Comparison of ENCODE assay signal across 21 cellular contexts in the genomic region with DNA sequence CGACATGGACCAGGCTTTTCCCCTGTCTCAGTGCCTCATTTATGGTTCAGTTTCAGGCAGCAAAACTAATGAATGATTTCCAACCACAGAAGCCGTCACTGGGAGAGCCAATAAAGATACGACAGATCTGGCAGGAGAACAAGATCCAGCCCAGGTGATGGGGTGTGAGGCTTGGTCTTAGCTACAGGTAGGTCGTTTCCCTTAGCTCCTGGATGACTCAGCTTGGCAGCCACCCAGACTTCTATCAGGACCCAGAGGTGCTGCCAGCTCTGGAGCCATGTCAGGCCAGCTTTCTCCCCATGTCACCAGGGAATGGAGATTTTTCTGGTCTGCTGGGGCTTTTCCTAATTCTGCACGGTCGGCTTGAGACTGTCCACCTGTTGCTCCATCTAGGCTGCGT. TPM values are rescaled to one million over a fixed set of nuclear protein-coding genes. Genes with fewer than 3 reads are reported as not detected.
A peak's percentile ranks its signal among the peaks of the same experiment; 100 is the strongest.
DNase-seq lines count a peak whose midpoint lies in the region; ATAC-seq, FAIRE-seq and TF ChIP-seq lines count a peak whose summit lies in the region.
"Had no signal": no experiment of that assay in that cellular context is flagged by ENCODE, and none has a peak within 500 bp of the region (broad histone marks: within the 10 kb centered on the region; RNA-seq: fewer than 3 reads in every experiment).

No MANE protein-coding gene starts in this region.

- no TSS peak for BruUV-seq in PC-3 (replicated peaks; lab: Mats Ljungman, UMichigan)

- H3K4me1 ChIP-seq in heart right ventricle = peaks cover 0 to 26% (median 16%) of the 10 kb centered on the region in 9 donors
- peaks cover 40% of the 10 kb centered on the region for H3K4me1 ChIP-seq in PC-3 (ENCODE audit: insufficient read depth, low read length)
- H3K4me1 ChIP-seq in kidney (ENCODE audit: control insufficient read depth in 1 of 2, insufficient read depth in 1 of 2, low read depth in 1 of 2, low read length in 2 of 2) = peaks cover 9 to 10% of the 10 kb centered on the region in 2 donors

- POLR2A ChIA-PET in PC-3 (lab: Charles Lee; ENCODE audit: unreplicated experiment) = no interaction called here
- POLR2A ChIA-PET in activated CD4-positive, alpha-beta T cell treated with anti-CD3 and anti-CD28 coated beads, Interleukin-2, amount 10 ng/mL, durations not matched to agents 7 days and 5 days (lab: Charles Lee) = interaction anchor here (0.5 to 0.7 kb wide), 3 partner anchors 39 to 1163 kb away, joined by 3 to 5 read pairs (median 3); no protein-coding TSS in a partner anchor

- no peak overlapping the region for H3K27ac Mint-ChIP-seq in activated CD4-positive, alpha-beta T cell treated with anti-CD3 and anti-CD28 coated beads, Interleukin-2, amount 10 ng/mL, durations not matched to agents 7 days and 5 days
- H3K27ac Mint-ChIP-seq: activated naive CD8-positive, alpha-beta T cell had no signal

- H3K4me1 Mint-ChIP-seq in activated CD4-positive, alpha-beta T cell treated with anti-CD3 and anti-CD28 coated beads, Interleukin-2, amount 10 ng/mL, durations not matched to agents 7 days and 5 days = no peaks in the 10 kb centered on the region

- TF ChIP-seq CTCF in heart right ventricle (IDR thresholded peaks at IDR 0.05) = no peak
- TF ChIP-seq CTCF in PC-3 (conservative IDR thresholded peaks at IDR 0.05; ENCODE audit: low read depth, low read length) = no peak
- no peak for TF ChIP-seq CTCF in kidney (IDR thresholded peaks at IDR 0.05; ENCODE audit: borderline replicate concordance, extremely low read depth, insufficient read depth)

- H4K20me1 ChIP-seq in PC-3 (ENCODE audit: low read length) = no peaks in the 10 kb centered on the region

- H3F3A ChIP-seq in PC-3 (ENCODE audit: low read length, unreplicated experiment) = peaks cover 6% of the 10 kb centered on the region

- H3K4me3 ChIP-seq in heart right ventricle = no peak overlapping the region
- no peak overlapping the region for H3K4me3 ChIP-seq in PC-3 (ENCODE audit: low read length)
- H3K4me3 ChIP-seq in kidney (ENCODE audit: low read length in 2 of 2) = no peak overlapping the region
- H3K4me3 ChIP-seq: K562, smooth muscle cell, vagina had no signal

- no peaks in the 10 kb centered on the region for H3K9me3 Mint-ChIP-seq in activated CD4-positive, alpha-beta T cell treated with anti-CD3 and anti-CD28 coated beads, Interleukin-2, amount 10 ng/mL, durations not matched to agents 7 days and 5 days

- H3K27me3 Mint-ChIP-seq in activated CD4-positive, alpha-beta T cell treated with anti-CD3 and anti-CD28 coated beads, Interleukin-2, amount 10 ng/mL, durations not matched to agents 7 days and 5 days = peaks cover 26% of the 10 kb centered on the region

- no peak overlapping the region for H3K4me3 Mint-ChIP-seq in activated CD4-positive, alpha-beta T cell treated with anti-CD3 and anti-CD28 coated beads, Interleukin-2, amount 10 ng/mL, durations not matched to agents 7 days and 5 days
- H3K4me3 Mint-ChIP-seq: activated naive CD8-positive, alpha-beta T cell had no signal

- H3K4me2 ChIP-seq in PC-3 (ENCODE audit: low read length) = 0 out of 2 replicates have a peak overlapping the region, but pooled peaks have one; percentile 3
- H3K4me2 ChIP-seq: smooth muscle cell had no signal

- H3K36me3 ChIP-seq in heart right ventricle = no peaks in the 10 kb centered on the region
- no peaks in the 10 kb centered on the region for H3K36me3 ChIP-seq in PC-3 (ENCODE audit: low read depth, low read length)
- no peaks in the 10 kb centered on the region for H3K36me3 ChIP-seq in kidney (ENCODE audit: control insufficient read depth in 1 of 2, insufficient read depth in 2 of 2, low read length in 2 of 2)
- H3K36me3 ChIP-seq: vagina had no signal

- ATAC-seq in left ventricle myocardium superior (no peak), heart right ventricle (no peak), PC-3 (no peak)
- ATAC-seq: left cardiac atrium had no signal

- H3K9me3 ChIP-seq in heart right ventricle = no peaks in the 10 kb centered on the region
- H3K9me3 ChIP-seq in PC-3 (ENCODE audit: low read length) = no peaks in the 10 kb centered on the region
- H3K9me3 ChIP-seq in kidney (ENCODE audit: control insufficient read depth in 1 of 2, low read length in 2 of 2) = no peaks in the 10 kb centered on the region
- H3K9me3 ChIP-seq: vagina had no signal

- WGBS in heart right ventricle, 2 donors = 43 to 51% methylated on average over 7 of the region's 7 CpGs

- no peak overlapping the region for H3K27ac ChIP-seq in heart right ventricle
- H3K27ac ChIP-seq in PC-3 (ENCODE audit: low read length) = 0 out of 2 replicates have a peak overlapping the region, but pooled peaks have one; percentile 24
- H3K27ac ChIP-seq in kidney (ENCODE audit: low read depth in 2 of 2, low read length in 2 of 2) = no peak overlapping the region
- H3K27ac ChIP-seq: parathyroid adenoma, vagina had no signal

- intact Hi-C loops in left ventricle myocardium superior (cut with micrococcal nuclease) = loop anchor here (10.0 kb wide), 1 partner anchor 46 kb away; a partner anchor contains a TSS
- intact Hi-C loops in heart right ventricle (cut with DNase I) = loop anchor here in 6 of 10 donors (5.0 to 10.0 kb wide), 3 partner anchors 39 to 49 kb away; a partner anchor contains a TSS
- intact Hi-C loops in PC-3 (cut with micrococcal nuclease) = loop anchor here (10.0 kb wide), 1 partner anchor 64 kb away; a partner anchor contains a TSS
- intact Hi-C loops in kidney (cut with DNase I) = no loop called here

- no peaks in the 10 kb centered on the region for H3K9me2 ChIP-seq in PC-3 (replicated peaks; ENCODE audit: low read length)

- no peak overlapping the region for H2AFZ ChIP-seq in PC-3 (ENCODE audit: low read length)
- H2AFZ ChIP-seq: parathyroid adenoma had no signal

- H3K36me3 Mint-ChIP-seq in activated CD4-positive, alpha-beta T cell treated with anti-CD3 and anti-CD28 coated beads, Interleukin-2, amount 10 ng/mL, durations not matched to agents 7 days and 5 days (ENCODE audit: low read depth) = no peaks in the 10 kb centered on the region

- no peak overlapping the region for H3K9ac ChIP-seq in PC-3 (ENCODE audit: low read length)
- H3K9ac ChIP-seq in kidney (ENCODE audit: low read length in 2 of 2) = no peak overlapping the region
- H3K9ac ChIP-seq: parathyroid adenoma had no signal

- DNase-seq in left ventricle myocardium superior = peak; percentile 55
- DNase-seq in heart right ventricle = no peak
- peak; percentile 92 for DNase-seq in PC-3
- DNase-seq in kidney = peak; percentile 93
- DNase-seq in stimulated activated CD4-positive, alpha-beta T cell treated with anti-CD3 and anti-CD28 coated beads, Interleukin-2, amount 100 ng/mL, for 24 hours = no peak
- no peak for DNase-seq in activated CD4-positive, alpha-beta T cell treated with anti-CD3 and anti-CD28 coated beads, Interleukin-2, amount 10 ng/mL, durations not matched to agents 7 days and 5 days
- no peak for DNase-seq in ecto neural progenitor cell (ENCODE audit: low spot score)
- no peak for DNase-seq in retina
- DNase-seq: activated CD4-positive, alpha-beta T cell treated with anti-CD3 and anti-CD28 coated beads for 4 hours; activated T-cell treated with anti-CD3 and anti-CD28 coated beads for 4 hours; effector CD4-positive, alpha-beta T cell; hippocampal formation; left cardiac atrium; NCI-H146; SIG-M5; stimulated activated naive CD4-positive, alpha-beta T cell had no signal

- no peak for FAIRE-seq in kidney (lab: Jason Lieb, UNC)
- FAIRE-seq: K562 had no signal

- CTCF ChIA-PET in PC-3 (lab: Charles Lee) = interaction anchor here (0.6 kb wide), 1 partner anchor 151 kb away, joined by 3 read pairs; no protein-coding TSS in a partner anchor
- CTCF ChIA-PET in activated CD4-positive, alpha-beta T cell treated with anti-CD3 and anti-CD28 coated beads, Interleukin-2, amount 10 ng/mL, durations not matched to agents 7 days and 5 days (lab: Charles Lee) = interaction anchor here (0.5 to 0.9 kb wide), 3 partner anchors 51 to 140 kb away, joined by 3 to 5 read pairs (median 3); no protein-coding TSS in a partner anchor

- no peaks in the 10 kb centered on the region for H3K79me2 ChIP-seq in PC-3 (ENCODE audit: low read length)
- H3K79me2 ChIP-seq: parathyroid adenoma had no signal

- H3K27me3 ChIP-seq in heart right ventricle = peaks cover 0 to 20% (median 0%) of the 10 kb centered on the region in 7 donors
- no peaks in the 10 kb centered on the region for H3K27me3 ChIP-seq in PC-3 (ENCODE audit: low read length)
- H3K27me3 ChIP-seq: vagina had no signal

RNA-seq across cellular contexts. Expression of a gene that starts 36.3 kb away (rescaled TPM):
- total RNA-seq in left ventricle myocardium superior (0.82 TPM), heart right ventricle (1 to 10 TPM in 5 of 10 donors, under 1 TPM in 4, not detected in 1; 0.20 to 5.6 (median 1.0) TPM), PC-3 (2014; rRNA removed) (not detected in 2 replicates), kidney (1.2 TPM)
- polyA plus RNA-seq in heart right ventricle (under 1 TPM in 1 of 2 donors, not detected in 1; 0.22 TPM), kidney (ENCODE audit: insufficient read depth, low read depth, low replicate concordance) (not detected)
- not detected for total RNA-seq in activated CD4-positive, alpha-beta T cell treated with anti-CD3 and anti-CD28 coated beads, Interleukin-2, amount 10 ng/mL, durations not matched to agents 7 days and 5 days
- total RNA-seq: K562, vagina had no signal
- polyA plus RNA-seq: smooth muscle cell had no signal

RNA-seq across cellular contexts. Expression of a gene that starts 49.1 kb away (rescaled TPM):
- total RNA-seq in left ventricle myocardium superior = 37.1 TPM
- total RNA-seq in heart right ventricle = 10 to 100 TPM; 28.2 to 49.1 (median 37.3) TPM
- 10 to 100 TPM; 17.4 to 23.9 TPM for polyA plus RNA-seq in heart right ventricle
- 37.5 and 50.1 TPM in 2 replicates for total RNA-seq in PC-3 (2014; rRNA removed)
- 113 TPM for total RNA-seq in kidney
- 24.9 TPM for polyA plus RNA-seq in kidney (ENCODE audit: insufficient read depth, low read depth, low replicate concordance)
- total RNA-seq in activated CD4-positive, alpha-beta T cell treated with anti-CD3 and anti-CD28 coated beads, Interleukin-2, amount 10 ng/mL, durations not matched to agents 7 days and 5 days = 10 to 100 TPM; 56.0 to 60.5 TPM

Comparison
In these comparisons a context has a peak if more than half of its experiments do, and no peak if none do; other contexts are left out.
1. DNase-seq: peak in left ventricle myocardium superior (single experiment), PC-3 (single experiment) and kidney (single experiment); none in heart right ventricle (0 of 2), stimulated activated CD4-positive, alpha-beta T cell treated with anti-CD3 and anti-CD28 coated beads, Interleukin-2, amount 100 ng/mL, for 24 hours (0 of 2), activated CD4-positive, alpha-beta T cell treated with anti-CD3 and anti-CD28 coated beads, Interleukin-2, amount 10 ng/mL, durations not matched to agents 7 days and 5 days (single experiment), ecto neural progenitor cell (single experiment) and retina (single experiment).